Comparison of ENCODE assay signal across 8 cellular contexts in genomic region chr15:40952301-40952900, GRCh38. TPM values are rescaled to one million over a fixed set of nuclear protein-coding genes. Genes with fewer than 3 reads are reported as not detected.
DNase-seq lines count a peak whose midpoint lies in the region; ATAC-seq and TF ChIP-seq lines count a peak whose summit lies in the region.

No MANE protein-coding gene starts in this region.

- peaks cover 22% of the 10 kb centered on the region for H3K4me1 ChIP-seq in HUES48 (ENCODE audit: control insufficient read depth, insufficient read depth, low read length)
- peaks cover 10 to 14% of the 10 kb centered on the region in 2 donors for H3K4me1 ChIP-seq in naive thymus-derived CD4-positive, alpha-beta T cell (ENCODE audit: control insufficient read depth in 2 of 2, insufficient read depth in 2 of 2, low read length in 2 of 2)

- H3K9me3 Mint-ChIP-seq in naive thymus-derived CD4-positive, alpha-beta T cell, result peaks cover 0 to 2% (median 0%) of the 10 kb centered on the region in 11 donors

- H3K9ac ChIP-seq in HUES48 (ENCODE audit: low read depth, low read length), result peak overlapping the region; percentile 90

- H3K36me3 ChIP-seq in HUES48 (ENCODE audit: control insufficient read depth, insufficient read depth, low read length), result peaks cover 24% of the 10 kb centered on the region
- no peaks in the 10 kb centered on the region for H3K36me3 ChIP-seq in naive thymus-derived CD4-positive, alpha-beta T cell (ENCODE audit: control insufficient read depth in 2 of 3, insufficient read depth in 3 of 3, low read length in 3 of 3)

- no peaks in the 10 kb centered on the region for H3K27me3 ChIP-seq in HUES48 (ENCODE audit: control insufficient read depth, insufficient read depth, low read length)
- H3K27me3 ChIP-seq in naive thymus-derived CD4-positive, alpha-beta T cell (ENCODE audit: control insufficient read depth in 2 of 2, insufficient read depth in 2 of 2, low read length in 2 of 2), result no peaks in the 10 kb centered on the region

- H3K4me3 ChIP-seq in AG09309 (ENCODE audit: control insufficient read depth, low read depth, low read length) (peak overlapping the region; percentile 95), HUES48 (ENCODE audit: low read depth, low read length) (peak overlapping the region; percentile 86), choroid plexus epithelial cell (ENCODE audit: low read depth, low read length) (peak overlapping the region; percentile 88)
- H3K4me3 ChIP-seq in naive thymus-derived CD4-positive, alpha-beta T cell (ENCODE audit: low read length), result peak overlapping the region; percentile 68

- ATAC-seq in naive thymus-derived CD4-positive, alpha-beta T cell, result no peak
- no peak for ATAC-seq in HG03378 (IDR thresholded peaks at IDR 0.05; ENCODE audit: unreplicated experiment)

- intact Hi-C loops in naive thymus-derived CD4-positive, alpha-beta T cell (cut with micrococcal nuclease), result loop anchor here (2.0 to 5.0 kb wide), 4 partner anchors 14 to 708 kb away; partner anchors contain the start of genes CHP1 (in 1 of the 2), EXD1 (in 1 of the 2), MGA (in 1 of the 2) and NUSAP1 (in 1 of the 2)

- CTCF ChIA-PET in naive thymus-derived CD4-positive, alpha-beta T cell (lab: Charles Lee), result interaction anchor here (0.7 to 2.1 kb wide), 4 partner anchors 11 to 58 kb away, joined by 3 to 10 read pairs (median 4); partner anchors contain the start of gene VPS18

- peak overlapping the region; percentile 78 to 96 (median 93) for H3K4me3 Mint-ChIP-seq in naive thymus-derived CD4-positive, alpha-beta T cell

- TF ChIP-seq CTCF in AG09309 (IDR thresholded peaks at IDR 0.05; ENCODE audit: control insufficient read depth, insufficient read depth, low read depth, low read length, missing control alignments) (no peak), choroid plexus epithelial cell (conservative IDR thresholded peaks at IDR 0.05; ENCODE audit: low read depth, low read length) (no peak)

- H3K9me3 ChIP-seq in HUES48 (ENCODE audit: control insufficient read depth, insufficient read depth, low read length), result no peaks in the 10 kb centered on the region
- H3K9me3 ChIP-seq in naive thymus-derived CD4-positive, alpha-beta T cell (ENCODE audit: control insufficient read depth in 2 of 3, low read length in 3 of 3), result no peaks in the 10 kb centered on the region

- H3K27ac ChIP-seq in HUES48 (ENCODE audit: low read depth, low read length), result peak overlapping the region; percentile 93
- H3K27ac ChIP-seq in naive thymus-derived CD4-positive, alpha-beta T cell (ENCODE audit: low read depth, low read length), result peak overlapping the region; percentile 74

- H3K4me1 Mint-ChIP-seq in naive thymus-derived CD4-positive, alpha-beta T cell, result peaks cover 7 to 34% (median 19%) of the 10 kb centered on the region in 7 donors

- peaks cover 0 to 6% (median 0%) of the 10 kb centered on the region in 5 donors for H3K36me3 Mint-ChIP-seq in naive thymus-derived CD4-positive, alpha-beta T cell

- peak overlapping the region in 7 of 9 donors; percentile 27 to 90 (median 63) for H3K27ac Mint-ChIP-seq in naive thymus-derived CD4-positive, alpha-beta T cell

- POLR2A ChIA-PET in naive thymus-derived CD4-positive, alpha-beta T cell (lab: Charles Lee), result interaction anchor here (0.8 to 3.9 kb wide), 6 partner anchors 10 to 279 kb away, joined by 3 to 34 read pairs (median 3); partner anchors contain the start of genes CHP1 and INO80

- DNase-seq in AG09309 (ENCODE audit: low read depth), result no peak
- no peak for DNase-seq in choroid plexus epithelial cell (ENCODE audit: low read depth)
- no peak for DNase-seq in naive thymus-derived CD4-positive, alpha-beta T cell
- DNase-seq in kidney glomerular epithelial cell (lab: John Stamatoyannopoulos, UW), result no peak
- DNase-seq in mesenteric fat pad (ENCODE audit: low spot score), result no peak
- DNase-seq in SW480 (ENCODE audit: low spot score), result no peak

- peaks cover 0 to 4% (median 0%) of the 10 kb centered on the region in 5 donors for H3K27me3 Mint-ChIP-seq in naive thymus-derived CD4-positive, alpha-beta T cell

RNA-seq across cellular contexts. Expression of gene CHAC1, which starts 0.9 kb away (rescaled TPM):
- 1 to 10 TPM in 3 of 5 experiments, under 1 TPM in 2; 0.24 to 5.7 (median 1.1) TPM for total RNA-seq in naive thymus-derived CD4-positive, alpha-beta T cell
- under 1 TPM in 1 of 2 donors, not detected in 1; 0.39 TPM for polyA plus RNA-seq in naive thymus-derived CD4-positive, alpha-beta T cell
- total RNA-seq in mesenteric fat pad, result 2.4 TPM

RNA-seq across cellular contexts. Expression of gene DLL4, which starts 23.3 kb away (rescaled TPM):
- not detected for total RNA-seq in naive thymus-derived CD4-positive, alpha-beta T cell
- not detected for polyA plus RNA-seq in naive thymus-derived CD4-positive, alpha-beta T cell
- total RNA-seq in mesenteric fat pad, result 15.2 TPM

RNA-seq across cellular contexts. Expression of gene VPS18, which starts 58.2 kb away (rescaled TPM):
- total RNA-seq in naive thymus-derived CD4-positive, alpha-beta T cell, result 10 to 100 TPM; 19.9 to 22.3 (median 20.5) TPM
- polyA plus RNA-seq in naive thymus-derived CD4-positive, alpha-beta T cell, result 10 to 100 TPM; 15.9 to 25.8 TPM
- total RNA-seq in mesenteric fat pad, result 29.3 TPM

Comparison
In these comparisons a context has a peak if more than half of its experiments do, and no peak if none do; other contexts are left out.
1. RNA of gene DLL4, which starts 23.3 kb away (total RNA-seq): 15.2 TPM in mesenteric fat pad (single experiment); not detected in naive thymus-derived CD4-positive, alpha-beta T cell; every median in the first group is over 10 times any median in the second.
2. Peak in every context shown above with its lines, with median percentiles within 50 percentile points of each other: H3K4me3 ChIP-seq.